14 cellular contexts compared by ENCODE assay signal in genomic region chr18:5955861-5956260, GRCh38.
DNase-seq lines count a peak whose midpoint lies in the region; ATAC-seq, FAIRE-seq and TF ChIP-seq lines count a peak whose summit lies in the region.
"Had no signal": no experiment of that assay in that cellular context is flagged by ENCODE, and none has a peak within 500 bp of the region (broad histone marks: within the 10 kb centered on the region; RNA-seq: fewer than 3 reads in every experiment).

No MANE protein-coding gene starts in this region.

- peak; percentile 48 for FAIRE-seq in urothelium cell line (lab: Jason Lieb, UNC)
- FAIRE-seq: A549 had no signal

- no peak for ATAC-seq in HG03045 (IDR thresholded peaks at IDR 0.05; ENCODE audit: unreplicated experiment)
- ATAC-seq: A549; CD8-positive, alpha-beta T cell had no signal

- POLR2A ChIA-PET in HEK293T (lab: Yijun Ruan, JAX) = no interaction called here

- peak; percentile 38 for DNase-seq in M059J (ENCODE audit: low read depth)
- DNase-seq in astrocyte of the hippocampus (ENCODE audit: low read depth, low spot score) = peak; percentile 17
- peak; percentile 83 for DNase-seq in islet precursor cell
- no peak for DNase-seq in urothelium cell line (ENCODE audit: low spot score)
- no peak for DNase-seq in activated CD4-positive, alpha-beta T cell treated with anti-CD3 and anti-CD28 coated beads, Interleukin-2, amount 50 U/mL, for 48 hours
- DNase-seq in nucleus accumbens (lab: John Stamatoyannopoulos, UW) = no peak
- no peak for DNase-seq in HEK293T (ENCODE audit: extremely low spot score)
- DNase-seq: Caco-2; CD8-positive, alpha-beta T cell; DND-41; GM23248; H7 had no signal

- CTCF ChIA-PET in HEK293T (lab: Yijun Ruan, JAX) = no interaction called here

TF ChIP-seq in HEK293T, 16 proteins besides CTCF, POLR2A, EP300 and RAD21:
- TF ChIP-seq ELF4 (IDR thresholded peaks at IDR 0.05) (no peak), FOXK2 (IDR thresholded peaks at IDR 0.05) (no peak), TARDBP (IDR thresholded peaks at IDR 0.05) (no peak), ZNF384 (IDR thresholded peaks at IDR 0.05) (no peak)

Comparison
In these comparisons a context has a peak if more than half of its experiments do, and no peak if none do; other contexts are left out.
1. DNase-seq: peak in M059J (single experiment), astrocyte of the hippocampus (single experiment) and islet precursor cell (single experiment); none in urothelium cell line (single experiment), activated CD4-positive, alpha-beta T cell treated with anti-CD3 and anti-CD28 coated beads, Interleukin-2, amount 50 U/mL, for 48 hours (0 of 2), nucleus accumbens (0 of 56) and HEK293T (single experiment).